Comparison of ENCODE assay signal across 25 cellular contexts in the genomic region with DNA sequence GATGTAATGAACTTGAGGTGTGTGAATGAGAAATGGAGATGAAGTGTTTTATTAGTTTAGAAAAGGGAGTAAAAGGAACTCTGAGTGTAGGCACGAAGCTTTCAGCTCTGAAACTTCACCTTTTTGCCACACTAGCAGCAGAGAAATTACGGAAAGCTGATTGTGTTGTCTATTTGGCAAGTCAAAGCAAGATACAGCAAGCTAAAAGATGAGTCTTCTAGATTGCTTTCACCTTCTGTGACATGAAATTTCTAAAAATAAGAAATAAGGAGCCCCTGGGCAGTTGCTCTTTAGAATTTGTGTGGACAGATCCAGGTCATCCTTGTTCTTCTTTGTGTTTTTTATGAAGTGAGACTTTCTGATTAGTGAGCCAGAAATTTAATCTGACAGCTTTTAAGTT.
DNase-seq lines count a peak whose midpoint lies in the region; ATAC-seq and TF ChIP-seq lines count a peak whose summit lies in the region.
"Had no signal": no experiment of that assay in that cellular context is flagged by ENCODE, and none has a peak within 500 bp of the region (broad histone marks: within the 10 kb centered on the region; RNA-seq: fewer than 3 reads in every experiment).

No MANE protein-coding gene starts in this region.

- H3K4me1 Mint-ChIP-seq in chondrocyte (ENCODE audit: low read depth) (peaks cover 66% of the 10 kb centered on the region), natural killer cell (peaks cover 56 to 62% of the 10 kb centered on the region in 2 donors)

- WGBS in right cardiac atrium, result 22% methylated on average over 2 of the region's 2 CpGs

- no peaks in the 10 kb centered on the region for H3K9me3 Mint-ChIP-seq in chondrocyte (ENCODE audit: low read depth)
- no peaks in the 10 kb centered on the region for H3K9me3 Mint-ChIP-seq in natural killer cell
- H3K9me3 Mint-ChIP-seq: activated T-cell treated with anti-CD3 and anti-CD28 coated beads, Interleukin-2, amount 50 U/mL, for 24 hours; stimulated activated naive CD8-positive, alpha-beta T cell treated with anti-CD3 and anti-CD28 coated beads, Interleukin-15, Interleukin-2, amounts not matched to agents 100 ng/mL and 50 ng/mL, for 24 hours had no signal

- no peak overlapping the region for H3K4me3 ChIP-seq in cardiac muscle cell
- no peak overlapping the region for H3K4me3 ChIP-seq in right cardiac atrium (ENCODE audit: low read length)
- no peak overlapping the region for H3K4me3 ChIP-seq in gastrocnemius medialis
- H3K4me3 ChIP-seq: BLaER1, gastroesophageal sphincter, left lung, pancreas, upper lobe of left lung had no signal

- H3K27me3 ChIP-seq in cardiac muscle cell (no peaks in the 10 kb centered on the region), right cardiac atrium (ENCODE audit: control insufficient read depth, insufficient read depth) (no peaks in the 10 kb centered on the region), gastrocnemius medialis (no peaks in the 10 kb centered on the region)
- H3K27me3 ChIP-seq: BLaER1, gastroesophageal sphincter, left lung, pancreas, upper lobe of left lung had no signal

- H3K36me3 ChIP-seq in cardiac muscle cell (no peaks in the 10 kb centered on the region), gastrocnemius medialis (no peaks in the 10 kb centered on the region)
- H3K36me3 ChIP-seq: gastroesophageal sphincter, left lung, pancreas, upper lobe of left lung had no signal

- H3K27ac Mint-ChIP-seq in chondrocyte (ENCODE audit: unreplicated experiment), result peak overlapping the region; percentile 25
- peak overlapping the region; percentile 59 to 93 for H3K27ac Mint-ChIP-seq in natural killer cell
- H3K27ac Mint-ChIP-seq: activated T-cell treated with anti-CD3 and anti-CD28 coated beads, Interleukin-2, amount 50 U/mL, for 24 hours had no signal

- no peaks in the 10 kb centered on the region for H3K27me3 Mint-ChIP-seq in chondrocyte (ENCODE audit: low read depth)
- H3K27me3 Mint-ChIP-seq in natural killer cell (ENCODE audit: low read depth in 2 of 2), result no peaks in the 10 kb centered on the region
- H3K27me3 Mint-ChIP-seq: activated T-cell treated with anti-CD3 and anti-CD28 coated beads, Interleukin-2, amount 50 U/mL, for 24 hours; stimulated activated naive CD8-positive, alpha-beta T cell treated with anti-CD3 and anti-CD28 coated beads, Interleukin-15, Interleukin-2, amounts not matched to agents 100 ng/mL and 50 ng/mL, for 24 hours had no signal

- intact Hi-C loops in right cardiac atrium (cut with DNase I) (no loop called here), natural killer cell (cut with micrococcal nuclease) (no loop called here), gastrocnemius medialis (cut with DNase I; ENCODE audit: low total_unique reads) (no loop called here)

- H3K36me3 Mint-ChIP-seq in chondrocyte (ENCODE audit: low read depth), result peaks cover 13% of the 10 kb centered on the region
- no peaks in the 10 kb centered on the region for H3K36me3 Mint-ChIP-seq in natural killer cell

- in situ Hi-C loops in gastrocnemius medialis (cut with MboI; ENCODE audit: low sequenced_read_pairs in 4 of 4), result no loop called here

- DNase-seq in cardiac muscle cell (ENCODE audit: low read depth in 1 of 2, low spot score in 1 of 2) (no peak), right cardiac atrium (no peak), chondrocyte (ENCODE audit: low spot score) (no peak), natural killer cell (no peak), NCI-H526 treated with DMSO at 0.1 percent for 48 hours (lab: John Stamatoyannopoulos, UW) (no peak), gastrocnemius medialis (no peak)
- DNase-seq: activated CD8-positive, alpha-beta T cell treated with anti-CD3 and anti-CD28 coated beads, Interleukin-2, amount 10 ng/mL, durations not matched to agents 7 days and 5 days; activated naive CD4-positive, alpha-beta T cell treated with anti-CD3 and anti-CD28 coated beads, Interleukin-2, amount 50 U/mL, for 16 hours; activated T-cell treated with anti-CD3 and anti-CD28 coated beads, Interleukin-2, amount 50 U/mL, for 24 hours; cortex of kidney; GOT3; left lung; NCI-H1417 treated with DMSO at 0.1 percent for 48 hours; NCI-H526; OCI-M1; pancreas; stimulated activated CD4-positive, alpha-beta T cell treated with anti-CD3 and anti-CD28 coated beads, Interleukin-2, amount 100 ng/mL, for 48 hours; T1000 had no signal

- ATAC-seq in right cardiac atrium, result no peak
- ATAC-seq in natural killer cell, result no peak
- ATAC-seq in HG03520 (IDR thresholded peaks at IDR 0.05; ENCODE audit: unreplicated experiment), result no peak
- ATAC-seq in gastrocnemius medialis, result no peak
- no peak for ATAC-seq in GM18867 (IDR thresholded peaks at IDR 0.05; ENCODE audit: unreplicated experiment)
- ATAC-seq: activated CD4-positive, CD25-positive, alpha-beta regulatory T cell treated with anti-CD3 and anti-CD28 coated beads, Interleukin-2, amount 50 U/mL, for 24 hours; activated CD8-positive, alpha-beta T cell treated with anti-CD3 and anti-CD28 coated beads, Interleukin-2, amount 10 ng/mL, durations not matched to agents 7 days and 5 days; gastroesophageal sphincter; left lung had no signal

- H3K27ac ChIP-seq in cardiac muscle cell (peak overlapping the region; percentile 47), right cardiac atrium (ENCODE audit: low read length) (no peak overlapping the region), gastrocnemius medialis (peak overlapping the region in 1 of 4 donors; percentile 15)
- H3K27ac ChIP-seq: BLaER1 had no signal

- H3K9me3 ChIP-seq in cardiac muscle cell (ENCODE audit: low read depth) (no peaks in the 10 kb centered on the region), right cardiac atrium (ENCODE audit: control insufficient read depth, low read length) (no peaks in the 10 kb centered on the region), gastrocnemius medialis (no peaks in the 10 kb centered on the region)
- H3K9me3 ChIP-seq: BLaER1, gastroesophageal sphincter, left lung, pancreas, upper lobe of left lung had no signal

- TF ChIP-seq POLR2A in gastrocnemius medialis (IDR thresholded peaks at IDR 0.05), result no peak

- H3K4me3 Mint-ChIP-seq in chondrocyte (ENCODE audit: unreplicated experiment) (no peak overlapping the region), natural killer cell (no peak overlapping the region)
- H3K4me3 Mint-ChIP-seq: activated CD8-positive, alpha-beta T cell treated with anti-CD3 and anti-CD28 coated beads, Interleukin-2, amount 10 ng/mL, durations not matched to agents 7 days and 5 days; activated T-cell treated with anti-CD3 and anti-CD28 coated beads, Interleukin-2, amount 50 U/mL, for 24 hours; stimulated activated naive CD8-positive, alpha-beta T cell treated with anti-CD3 and anti-CD28 coated beads, Interleukin-15, Interleukin-2, amounts not matched to agents 100 ng/mL and 50 ng/mL, for 24 hours had no signal

- H3K4me1 ChIP-seq in cardiac muscle cell (ENCODE audit: low read depth) (peaks cover 30% of the 10 kb centered on the region), right cardiac atrium (ENCODE audit: control insufficient read depth, insufficient read depth, low read length) (peaks cover 12% of the 10 kb centered on the region), gastrocnemius medialis (peaks cover 33 to 54% of the 10 kb centered on the region in 2 donors)
- H3K4me1 ChIP-seq: BLaER1 had no signal

- TF ChIP-seq CTCF in cardiac muscle cell (IDR thresholded peaks at IDR 0.05; ENCODE audit: low read depth, low read length) (no peak), chondrocyte (IDR thresholded peaks at IDR 0.05) (no peak), natural killer cell (IDR thresholded peaks at IDR 0.05) (no peak), gastrocnemius medialis (IDR thresholded peaks at IDR 0.05 in 4 of 5, conservative IDR thresholded peaks at IDR 0.05 in 1 of 5) (no peak)
